Comparison of ENCODE assay signal across 8 cellular contexts in genomic region chr22:39522567-39523300, GRCh38. TPM values are rescaled to one million over a fixed set of nuclear protein-coding genes. Genes with fewer than 3 reads are reported as not detected.
DNase-seq lines count a peak whose midpoint lies in the region; ATAC-seq and TF ChIP-seq lines count a peak whose summit lies in the region.

No MANE protein-coding gene starts in this region.

- peak overlapping the region; percentile 98 for H3K4me3 Mint-ChIP-seq in CD8-positive, alpha-beta T cell
- peak overlapping the region; percentile 85 to 95 (median 94) for H3K4me3 Mint-ChIP-seq in T-cell
- H3K4me3 Mint-ChIP-seq in neural crest cell = peak overlapping the region; percentile 100

- H3K27me3 Mint-ChIP-seq in CD8-positive, alpha-beta T cell (ENCODE audit: low read depth) = no peaks in the 10 kb centered on the region
- H3K27me3 Mint-ChIP-seq in T-cell = peaks cover 0 to 2% of the 10 kb centered on the region in 2 donors
- peaks cover 47% of the 10 kb centered on the region for H3K27me3 Mint-ChIP-seq in neural crest cell (ENCODE audit: low read depth)

- no peaks in the 10 kb centered on the region for H3K9me3 ChIP-seq in CD8-positive, alpha-beta T cell (ENCODE audit: low read length)

- DNase-seq in CD8-positive, alpha-beta T cell = no peak
- DNase-seq in HFF-Myc (ENCODE audit: extremely low read depth, low read depth) = no peak
- no peak for DNase-seq in T-cell
- no peak for DNase-seq in epithelial cell of prostate (ENCODE audit: low read depth, low spot score)
- DNase-seq in neural crest cell (ENCODE audit: low read depth, low spot score) = no peak

- POLR2A ChIA-PET in CD8-positive, alpha-beta T cell (lab: Charles Lee) = interaction anchor here (0.8 to 1.6 kb wide), 5 partner anchors 9 to 349 kb away, joined by 3 to 14 read pairs (median 3); partner anchors contain the start of gene MIEF1
- POLR2A ChIA-PET in T-cell (lab: Charles Lee) = interaction anchor here (0.6 to 1.3 kb wide), 4 partner anchors 112 to 521 kb away, joined by 3 to 4 read pairs (median 3); no protein-coding TSS in a partner anchor

- intact Hi-C loops in CD8-positive, alpha-beta T cell (cut with DNase I, micrococcal nuclease) = loop anchor here (5.0 to 10.0 kb wide), 8 partner anchors 110 to 1765 kb away; partner anchors contain the start of genes DDX17 (in 1 of the 2), GTPBP1 (in 1 of the 2), JOSD1 (in 1 of the 2) and MRTFA (in 1 of the 2)

- no peak for TF ChIP-seq CTCF in CD8-positive, alpha-beta T cell (IDR thresholded peaks at IDR 0.05)
- no peak for TF ChIP-seq CTCF in HFF-Myc (IDR thresholded peaks at IDR 0.05; ENCODE audit: low read depth, low read length, missing control alignments)
- no peak for TF ChIP-seq CTCF in neural crest cell (conservative IDR thresholded peaks at IDR 0.05)

- H3K27ac Mint-ChIP-seq in CD8-positive, alpha-beta T cell = peak overlapping the region; percentile 99
- H3K27ac Mint-ChIP-seq in T-cell = peak overlapping the region; percentile 96 to 98
- peak overlapping the region; percentile 99 for H3K27ac Mint-ChIP-seq in neural crest cell (ENCODE audit: unreplicated experiment)

- H3K27ac ChIP-seq in CD8-positive, alpha-beta T cell (ENCODE audit: low read depth, low read length) = no peak overlapping the region
- H3K27ac ChIP-seq in epithelial cell of prostate = peak overlapping the region; percentile 97

- peaks cover 62% of the 10 kb centered on the region for H3K4me1 Mint-ChIP-seq in CD8-positive, alpha-beta T cell (ENCODE audit: low read depth)
- H3K4me1 Mint-ChIP-seq in T-cell (peaks cover 62 to 72% (median 70%) of the 10 kb centered on the region in 3 donors), neural crest cell (peaks cover 66% of the 10 kb centered on the region)

- no peak for ATAC-seq in CD8-positive, alpha-beta T cell
- ATAC-seq in T-cell (replicated peaks in 1 of 4) (no peak), HG02571 (IDR thresholded peaks at IDR 0.05; ENCODE audit: unreplicated experiment) (no peak), GM18861 (IDR thresholded peaks at IDR 0.05; ENCODE audit: unreplicated experiment) (no peak), HG02981 (IDR thresholded peaks at IDR 0.05; ENCODE audit: unreplicated experiment) (no peak)

- H3K36me3 ChIP-seq in CD8-positive, alpha-beta T cell (ENCODE audit: insufficient read depth, low read length) = peaks cover 30% of the 10 kb centered on the region

- CTCF ChIA-PET in CD8-positive, alpha-beta T cell (lab: Charles Lee) = interaction anchor here (0.9 to 11.9 kb wide), 5 partner anchors 8 to 502 kb away, joined by 3 to 287 read pairs (median 16); partner anchors contain the start of gene TAB1
- CTCF ChIA-PET in T-cell (lab: Charles Lee) = interaction anchor here (0.6 to 1.3 kb wide), 5 partner anchors 20 to 1905 kb away, joined by 3 to 5 read pairs (median 4); partner anchors contain the start of gene MIEF1 (in 1 of the 2)

- peaks cover 56% of the 10 kb centered on the region for H3K36me3 Mint-ChIP-seq in CD8-positive, alpha-beta T cell
- H3K36me3 Mint-ChIP-seq in T-cell (peaks cover 27% of the 10 kb centered on the region), neural crest cell (ENCODE audit: low read depth) (peaks cover 45% of the 10 kb centered on the region)

- H3K4me1 ChIP-seq in CD8-positive, alpha-beta T cell (ENCODE audit: insufficient read depth, low read length) = peaks cover 70% of the 10 kb centered on the region

- peak overlapping the region; percentile 3 for H3K4me3 ChIP-seq in CD8-positive, alpha-beta T cell (ENCODE audit: low read depth, low read length)
- peak overlapping the region; percentile 88 for H3K4me3 ChIP-seq in HFF-Myc (replicated peaks; ENCODE audit: low read depth, low read length)

- H3K9me3 Mint-ChIP-seq in CD8-positive, alpha-beta T cell = no peaks in the 10 kb centered on the region
- H3K9me3 Mint-ChIP-seq in T-cell (no peaks in the 10 kb centered on the region), neural crest cell (peaks cover 2% of the 10 kb centered on the region)

- no peaks in the 10 kb centered on the region for H3K27me3 ChIP-seq in CD8-positive, alpha-beta T cell (ENCODE audit: insufficient read depth, low read length)

RNA-seq across cellular contexts. Expression of gene ATF4, which starts 2.4 kb away (rescaled TPM):
- total RNA-seq in CD8-positive, alpha-beta T cell = 100 to 1,000 TPM; 327 to 329 TPM
- total RNA-seq in T-cell (100 to 1,000 TPM; 236 to 371 (median 327) TPM), neural crest cell (363 and 364 TPM in 2 replicates)

RNA-seq across cellular contexts. Expression of gene RPS19BP1, which starts 9.8 kb away (rescaled TPM):
- total RNA-seq in CD8-positive, alpha-beta T cell = 10 to 100 TPM; 69.0 to 70.5 TPM
- total RNA-seq in T-cell = 10 to 100 TPM; 42.4 to 76.8 (median 73.5) TPM
- total RNA-seq in neural crest cell = 67.5 and 72.6 TPM in 2 replicates

RNA-seq across cellular contexts. Expression of gene MIEF1, which starts 20.6 kb away (rescaled TPM):
- 10 to 100 TPM; 24.8 to 25.3 TPM for total RNA-seq in CD8-positive, alpha-beta T cell
- 10 to 100 TPM; 19.7 to 44.1 (median 38.5) TPM for total RNA-seq in T-cell
- total RNA-seq in neural crest cell = 43.3 and 45.0 TPM in 2 replicates

RNA-seq across cellular contexts. Expression of gene CACNA1I, which starts 47.8 kb away (rescaled TPM):
- total RNA-seq in CD8-positive, alpha-beta T cell = 1 to 10 TPM; 5.5 to 5.9 TPM
- 10 to 100 TPM; 16.1 to 32.9 (median 28.8) TPM for total RNA-seq in T-cell
- total RNA-seq in neural crest cell = 0.07 TPM in 2 replicates
